8 cellular contexts compared by ENCODE assay signal in the genomic region with DNA sequence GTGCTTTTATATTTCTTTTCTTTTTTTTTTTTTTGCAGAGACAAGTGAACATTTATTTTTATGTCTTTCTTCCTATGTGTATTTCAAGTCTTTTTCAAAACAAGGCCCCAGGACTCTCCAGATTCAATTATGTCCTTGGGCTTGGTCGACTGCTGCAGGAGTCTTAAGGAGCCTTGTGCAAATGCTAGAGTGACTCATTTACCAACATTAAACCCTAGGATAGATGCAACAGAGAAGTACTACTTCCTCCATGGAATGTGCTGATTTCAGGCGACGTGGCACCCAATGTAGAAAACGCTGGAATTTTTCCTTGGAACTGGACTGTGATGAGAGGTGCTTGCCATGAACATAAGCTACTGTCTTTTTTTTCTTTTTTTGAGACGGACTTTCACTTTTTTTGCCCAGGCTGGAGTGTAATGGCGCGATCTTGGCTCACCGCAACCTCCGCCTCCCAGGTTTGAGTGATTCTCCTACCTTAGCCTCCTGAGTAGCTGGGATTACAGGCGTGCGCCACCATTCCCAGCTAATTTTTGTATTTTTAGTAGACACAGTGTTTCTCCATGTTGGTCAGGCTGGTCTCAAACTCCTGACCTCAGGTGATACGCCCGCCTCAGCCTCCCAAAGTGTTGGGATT. TPM values are rescaled to one million over a fixed set of nuclear protein-coding genes. Genes with fewer than 3 reads are reported as not detected.
DNase-seq lines count a peak whose midpoint lies in the region; ATAC-seq and TF ChIP-seq lines count a peak whose summit lies in the region.
"Not testable (repeated sequence)": the region's sequence is repeated elsewhere in the genome, so short reads cannot be mapped to it uniquely, and the experiment has no call there.

No MANE protein-coding gene starts in this region.

- H3K27me3 Mint-ChIP-seq in CD14-positive monocyte (ENCODE audit: low read depth in 3 of 3); activated CD8-positive, alpha-beta memory T cell treated with anti-CD3 and anti-CD28 coated beads, Interleukin-2, amount 10 ng/mL, durations not matched to agents 7 days and 5 days; naive thymus-derived CD8-positive, alpha-beta T cell; stimulated activated naive CD8-positive, alpha-beta T cell treated with anti-CD3 and anti-CD28 coated beads, Interleukin-15, amount 100 ng/mL, for 72 hours: not testable (repeated sequence)

- H3K4me1 Mint-ChIP-seq in CD14-positive monocyte, result peaks cover 34% of the 10 kb centered on the region
- H3K4me1 Mint-ChIP-seq in activated CD8-positive, alpha-beta memory T cell treated with anti-CD3 and anti-CD28 coated beads, Interleukin-2, amount 10 ng/mL, durations not matched to agents 7 days and 5 days, result peaks cover 30% of the 10 kb centered on the region
- H3K4me1 Mint-ChIP-seq in naive thymus-derived CD8-positive, alpha-beta T cell, result peaks cover 12 to 42% (median 33%) of the 10 kb centered on the region in 4 donors
- H3K4me1 Mint-ChIP-seq in stimulated activated naive CD8-positive, alpha-beta T cell treated with anti-CD3 and anti-CD28 coated beads, Interleukin-15, amount 100 ng/mL, for 72 hours, result peaks cover 56% of the 10 kb centered on the region

- H3K27me3 ChIP-seq in HUES6 (ENCODE audit: control insufficient read depth, insufficient read depth, low read length); Panc1 (ENCODE audit: control insufficient read depth, insufficient read depth, low read length); body of pancreas; iPS-15b (ENCODE audit: control insufficient read depth, insufficient read depth, low read length): not testable (repeated sequence)

- H3K36me3 ChIP-seq in HUES6 (ENCODE audit: control insufficient read depth, insufficient read depth, low read length), result peaks cover 12% of the 10 kb centered on the region; the same call in 1 of the 2 replicates
- H3K36me3 ChIP-seq in Panc1 (ENCODE audit: control insufficient read depth, insufficient read depth, low read length); body of pancreas (replicated peaks in 1 of 2; ENCODE audit: insufficient read depth in 1 of 2, low read depth in 2 of 2); iPS-15b (ENCODE audit: control insufficient read depth, insufficient read depth, low read length): not testable (repeated sequence)

- not testable (repeated sequence) for H3K9ac ChIP-seq in HUES6 (ENCODE audit: low read length); iPS-15b (ENCODE audit: low read depth, low read length)

- H3K9me3 ChIP-seq in HUES6 (ENCODE audit: control insufficient read depth, insufficient read depth, low read depth, low read length); Panc1 (ENCODE audit: control insufficient read depth, insufficient read depth, low read depth, low read length); body of pancreas; iPS-15b (ENCODE audit: control insufficient read depth, insufficient read depth, low read length): not testable (repeated sequence)

- not testable (repeated sequence) for TF ChIP-seq POLR2A in body of pancreas (IDR thresholded peaks at IDR 0.05)

- peak overlapping the region; percentile 39; the same call in 1 of the 2 replicates for H3K27ac ChIP-seq in HUES6 (ENCODE audit: low read depth, low read length)
- peak overlapping the region; percentile 99; the same call in 1 of the 2 replicates for H3K27ac ChIP-seq in Panc1 (ENCODE audit: low read length)
- H3K27ac ChIP-seq in body of pancreas, result peak overlapping the region in 3 of 4 donors; percentile 96 to 98 (median 97)

- ATAC-seq in Panc1; activated CD8-positive, alpha-beta memory T cell treated with anti-CD3 and anti-CD28 coated beads, Interleukin-2, amount 10 ng/mL, durations not matched to agents 7 days and 5 days; body of pancreas; naive thymus-derived CD8-positive, alpha-beta T cell; stimulated activated naive CD8-positive, alpha-beta T cell treated with anti-CD3 and anti-CD28 coated beads, Interleukin-15, amount 100 ng/mL, for 72 hours: not testable (repeated sequence)

- CTCF ChIA-PET in Panc1 (lab: Charles Lee), result interaction anchor here (0.7 to 1.6 kb wide), 3 partner anchors 25 to 114 kb away, joined by 3 to 5 read pairs (median 3); a partner anchor contains a TSS
- CTCF ChIA-PET in activated CD8-positive, alpha-beta memory T cell treated with anti-CD3 and anti-CD28 coated beads, Interleukin-2, amount 10 ng/mL, durations not matched to agents 7 days and 5 days (lab: Charles Lee), result interaction anchor here (0.7 to 4.3 kb wide), 18 partner anchors 8 to 118 kb away, joined by 3 to 60 read pairs (median 9); a partner anchor contains a TSS

- H3K4me3 Mint-ChIP-seq in CD14-positive monocyte, result not testable (repeated sequence)
- peak overlapping the region; percentile 82 for H3K4me3 Mint-ChIP-seq in activated CD8-positive, alpha-beta memory T cell treated with anti-CD3 and anti-CD28 coated beads, Interleukin-2, amount 10 ng/mL, durations not matched to agents 7 days and 5 days
- peak overlapping the region; percentile 90 to 99 (median 95) for H3K4me3 Mint-ChIP-seq in naive thymus-derived CD8-positive, alpha-beta T cell
- peak overlapping the region; percentile 92 to 96 for H3K4me3 Mint-ChIP-seq in stimulated activated naive CD8-positive, alpha-beta T cell treated with anti-CD3 and anti-CD28 coated beads, Interleukin-15, amount 100 ng/mL, for 72 hours

- not testable (repeated sequence) for BruUV-seq in Panc1 (replicated peaks; lab: Mats Ljungman, UMichigan)

- H3K9me3 Mint-ChIP-seq in CD14-positive monocyte; activated CD8-positive, alpha-beta memory T cell treated with anti-CD3 and anti-CD28 coated beads, Interleukin-2, amount 10 ng/mL, durations not matched to agents 7 days and 5 days (ENCODE audit: low read depth); naive thymus-derived CD8-positive, alpha-beta T cell; stimulated activated naive CD8-positive, alpha-beta T cell treated with anti-CD3 and anti-CD28 coated beads, Interleukin-15, amount 100 ng/mL, for 72 hours: not testable (repeated sequence)

- peaks cover 32% of the 10 kb centered on the region for H3K4me1 ChIP-seq in HUES6 (ENCODE audit: control insufficient read depth, insufficient read depth, low read length)
- peaks cover 19% of the 10 kb centered on the region for H3K4me1 ChIP-seq in Panc1 (ENCODE audit: control insufficient read depth, insufficient read depth, low read length)
- peaks cover 51% of the 10 kb centered on the region for H3K4me1 ChIP-seq in body of pancreas
- H3K4me1 ChIP-seq in iPS-15b (ENCODE audit: control insufficient read depth, insufficient read depth, low read length), result not testable (repeated sequence)

- DNase-seq in CD14-positive monocyte (ENCODE audit: low spot score); Panc1 (ENCODE audit: low read depth, low spot score); activated CD8-positive, alpha-beta memory T cell treated with anti-CD3 and anti-CD28 coated beads, Interleukin-2, amount 10 ng/mL, durations not matched to agents 7 days and 5 days; body of pancreas; naive thymus-derived CD8-positive, alpha-beta T cell; stimulated activated naive CD8-positive, alpha-beta T cell treated with anti-CD3 and anti-CD28 coated beads, Interleukin-15, amount 100 ng/mL, for 72 hours: not testable (repeated sequence)

- TF ChIP-seq CTCF in CD14-positive monocyte (IDR thresholded peaks at IDR 0.05); Panc1 (IDR thresholded peaks at IDR 0.05); body of pancreas (IDR thresholded peaks at IDR 0.05): not testable (repeated sequence)

- in situ Hi-C loops in Panc1 (cut with HindIII; ENCODE audit: low pct_unique_long_range_greater_than_20kb, low sequenced_read_pairs), result not testable (repeated sequence)

- H3K27ac Mint-ChIP-seq in CD14-positive monocyte, result peak overlapping the region in 5 of 7 donors; percentile 6 to 92 (median 71)
- H3K27ac Mint-ChIP-seq in activated CD8-positive, alpha-beta memory T cell treated with anti-CD3 and anti-CD28 coated beads, Interleukin-2, amount 10 ng/mL, durations not matched to agents 7 days and 5 days, result peak overlapping the region; percentile 96
- H3K27ac Mint-ChIP-seq in naive thymus-derived CD8-positive, alpha-beta T cell, result peak overlapping the region; percentile 87 to 100 (median 98)
- H3K27ac Mint-ChIP-seq in stimulated activated naive CD8-positive, alpha-beta T cell treated with anti-CD3 and anti-CD28 coated beads, Interleukin-15, amount 100 ng/mL, for 72 hours, result peak overlapping the region; percentile 99 to 100

- peaks cover 8 to 20% of the 10 kb centered on the region in 2 donors for H3K36me3 Mint-ChIP-seq in CD14-positive monocyte
- H3K36me3 Mint-ChIP-seq in activated CD8-positive, alpha-beta memory T cell treated with anti-CD3 and anti-CD28 coated beads, Interleukin-2, amount 10 ng/mL, durations not matched to agents 7 days and 5 days, result peaks cover 15% of the 10 kb centered on the region
- H3K36me3 Mint-ChIP-seq in naive thymus-derived CD8-positive, alpha-beta T cell, result not testable (repeated sequence)

- intact Hi-C loops in CD14-positive monocyte (cut with micrococcal nuclease), result loop anchor here in 1 of 2 donors (5.0 kb wide), 1 partner anchor 36 kb away; a partner anchor contains a TSS
- intact Hi-C loops in Panc1 (cut with micrococcal nuclease; ENCODE audit: unreplicated experiment); body of pancreas (cut with DNase I): not testable (repeated sequence)

- POLR2A ChIA-PET in Panc1 (lab: Charles Lee), result interaction anchor here (0.6 kb wide), 1 partner anchor 159 kb away, joined by 8 read pairs; no protein-coding TSS in a partner anchor
- POLR2A ChIA-PET in naive thymus-derived CD8-positive, alpha-beta T cell (lab: Charles Lee), result interaction anchor here (0.6 to 4.7 kb wide), 16 partner anchors 13 to 160 kb away, joined by 3 to 105 read pairs (median 6); a partner anchor contains a TSS

- 88 to 89% methylated on average over 13 of the region's 13 CpGs for WGBS in body of pancreas, 2 donors

- H3K4me3 ChIP-seq in HUES6 (ENCODE audit: low read depth, low read length) (peak overlapping the region; percentile 87; the same call in 1 of the 2 replicates), iPS-15b (ENCODE audit: low read depth, low read length) (peak overlapping the region; percentile 58)
- not testable (repeated sequence) for H3K4me3 ChIP-seq in Panc1 (ENCODE audit: low read depth in 2 of 2, low read length in 2 of 2); body of pancreas

RNA-seq across cellular contexts. Expression of a gene that starts 1.9 kb away (rescaled TPM):
- polyA plus RNA-seq in CD14-positive monocyte, result 1 to 10 TPM; 4.1 to 6.6 TPM
- 10.9 TPM for total RNA-seq in Panc1 (2021; ENCODE audit: unreplicated experiment)
- polyA plus RNA-seq in Panc1 (2012; ENCODE audit: insufficient read length), result 7.3 TPM
- 10 to 100 TPM; 11.3 to 13.2 TPM for total RNA-seq in activated CD8-positive, alpha-beta memory T cell treated with anti-CD3 and anti-CD28 coated beads, Interleukin-2, amount 10 ng/mL, durations not matched to agents 7 days and 5 days
- 10 to 100 TPM; 10.2 to 11.4 TPM for total RNA-seq in body of pancreas
- 10 to 100 TPM; 21.8 to 21.9 TPM for total RNA-seq in naive thymus-derived CD8-positive, alpha-beta T cell
- 10 to 100 TPM in 2 of 3 donors, 1 to 10 TPM in 1; 9.5 to 12.0 (median 11.4) TPM for polyA plus RNA-seq in naive thymus-derived CD8-positive, alpha-beta T cell

RNA-seq across cellular contexts. Expression of a gene that starts 10.1 kb away (rescaled TPM):
- 1 to 10 TPM; 2.8 to 3.0 TPM for polyA plus RNA-seq in CD14-positive monocyte
- total RNA-seq in Panc1 (2021; ENCODE audit: unreplicated experiment), result 68.3 TPM
- polyA plus RNA-seq in Panc1 (2012; ENCODE audit: insufficient read length), result 81.2 TPM
- total RNA-seq in activated CD8-positive, alpha-beta memory T cell treated with anti-CD3 and anti-CD28 coated beads, Interleukin-2, amount 10 ng/mL, durations not matched to agents 7 days and 5 days, result 10 to 100 TPM in 1 of 2 experiments, 1 to 10 TPM in 1; 6.2 to 10.3 TPM
- total RNA-seq in body of pancreas, result 10 to 100 TPM; 17.8 to 24.1 TPM
- total RNA-seq in naive thymus-derived CD8-positive, alpha-beta T cell, result 1 to 10 TPM; 8.3 to 8.5 TPM
- polyA plus RNA-seq in naive thymus-derived CD8-positive, alpha-beta T cell, result 1 to 10 TPM; 1.1 to 2.1 (median 1.5) TPM

RNA-seq across cellular contexts. Expression of a gene that starts 21.7 kb away (rescaled TPM):
- 1 to 10 TPM in 1 of 2 donors, under 1 TPM in 1; 0.94 to 1.0 TPM for polyA plus RNA-seq in CD14-positive monocyte
- total RNA-seq in Panc1 (2021; ENCODE audit: unreplicated experiment), result 16.7 TPM
- 12.4 TPM for polyA plus RNA-seq in Panc1 (2012; ENCODE audit: insufficient read length)
- total RNA-seq in activated CD8-positive, alpha-beta memory T cell treated with anti-CD3 and anti-CD28 coated beads, Interleukin-2, amount 10 ng/mL, durations not matched to agents 7 days and 5 days, result 10 to 100 TPM; 14.0 to 15.6 TPM
- total RNA-seq in body of pancreas, result 10 to 100 TPM in 1 of 2 donors, 1 to 10 TPM in 1; 8.3 to 23.7 TPM
- total RNA-seq in naive thymus-derived CD8-positive, alpha-beta T cell, result 10 to 100 TPM; 18.8 to 19.3 TPM
- 1 to 10 TPM; 3.6 to 6.5 (median 4.0) TPM for polyA plus RNA-seq in naive thymus-derived CD8-positive, alpha-beta T cell

RNA-seq across cellular contexts. Expression of a gene that starts 35.0 kb away (rescaled TPM):
- polyA plus RNA-seq in CD14-positive monocyte, result 10 to 100 TPM; 18.9 to 24.1 TPM
- total RNA-seq in Panc1 (2021; ENCODE audit: unreplicated experiment), result 7.7 TPM
- polyA plus RNA-seq in Panc1 (2012; ENCODE audit: insufficient read length), result 9.9 TPM
- total RNA-seq in activated CD8-positive, alpha-beta memory T cell treated with anti-CD3 and anti-CD28 coated beads, Interleukin-2, amount 10 ng/mL, durations not matched to agents 7 days and 5 days, result 10 to 100 TPM; 14.5 to 14.7 TPM
- total RNA-seq in body of pancreas, result 10 to 100 TPM; 19.2 to 27.4 TPM
- 10 to 100 TPM; 19.9 to 21.2 TPM for total RNA-seq in naive thymus-derived CD8-positive, alpha-beta T cell
- 10 to 100 TPM; 21.2 to 22.0 (median 21.7) TPM for polyA plus RNA-seq in naive thymus-derived CD8-positive, alpha-beta T cell

RNA-seq across cellular contexts. Expression of a gene that starts 49.0 kb away (rescaled TPM):
- 1 to 10 TPM in 1 of 2 donors, under 1 TPM in 1; 0.67 to 1.1 TPM for polyA plus RNA-seq in CD14-positive monocyte
- 6.2 TPM for total RNA-seq in Panc1 (2021; ENCODE audit: unreplicated experiment)
- polyA plus RNA-seq in Panc1 (2012; ENCODE audit: insufficient read length), result 5.0 TPM
- 10 to 100 TPM; 18.9 to 21.2 TPM for total RNA-seq in activated CD8-positive, alpha-beta memory T cell treated with anti-CD3 and anti-CD28 coated beads, Interleukin-2, amount 10 ng/mL, durations not matched to agents 7 days and 5 days
- total RNA-seq in body of pancreas, result 10 to 100 TPM; 10.9 to 16.1 TPM
- 10 to 100 TPM; 22.8 to 23.3 TPM for total RNA-seq in naive thymus-derived CD8-positive, alpha-beta T cell
- 1 to 10 TPM; 1.6 to 3.5 (median 3.4) TPM for polyA plus RNA-seq in naive thymus-derived CD8-positive, alpha-beta T cell

Comparison
In these comparisons a context has a peak if more than half of its experiments do, and no peak if none do; other contexts are left out.
1. H3K27ac ChIP-seq: peak in every context shown above with its lines; median percentile 99 in Panc1; 97 in body of pancreas; 39 in HUES6.